Comparison of ENCODE assay signal across 1 cellular context in the genomic region with DNA sequence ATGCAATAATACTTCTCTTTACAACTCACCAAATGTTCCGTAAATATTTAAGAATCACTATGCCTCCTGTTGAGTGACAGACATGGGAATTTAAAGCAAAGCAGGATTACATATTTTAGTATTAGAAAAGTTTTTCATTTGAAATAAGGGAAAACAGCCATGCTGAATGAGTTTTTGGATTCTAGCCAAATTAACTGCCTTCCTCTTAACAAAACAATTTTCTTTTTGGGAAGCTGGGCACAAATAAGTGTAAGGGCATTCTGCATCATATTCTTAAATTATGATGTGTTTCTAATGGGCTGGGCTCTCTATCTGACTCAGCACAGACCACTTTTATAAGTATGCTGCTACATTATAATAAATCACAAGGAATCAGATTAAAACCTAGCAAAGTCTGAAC.
TF ChIP-seq lines count a peak whose summit lies in the region.

No MANE protein-coding gene starts in this region.

TF ChIP-seq in SK-N-SH, 30 proteins besides CTCF, POLR2A, EP300 and RAD21 (continued from another document):
- no peak for TF ChIP-seq CHD2 (IDR thresholded peaks at IDR 0.05; ENCODE audit: low read length, partially characterized antibody)
TF ChIP-seq in SK-N-SH: peak in this region for 0.
